In genomic region chr11:107457205-107457557, GRCh38 we compare ENCODE assay signal across 8 cellular contexts. TPM values are rescaled to one million over a fixed set of nuclear protein-coding genes. Genes with fewer than 3 reads are reported as not detected.
DNase-seq lines count a peak whose midpoint lies in the region; ATAC-seq and TF ChIP-seq lines count a peak whose summit lies in the region.

No MANE protein-coding gene starts in this region.

- peaks cover 8% of the 10 kb centered on the region for H3K36me3 Mint-ChIP-seq in T-helper 1 cell treated with Interleukin-12 subunit alpha and Interleukin-12 subunit beta and Interleukin-4 antibody, amounts not matched to agents 30 μg/mL and 1 μg/mL, for 36 hours (ENCODE audit: low read depth)

- H3K79me2 ChIP-seq in neural cell (replicated peaks; ENCODE audit: insufficient read depth, low read length) = peaks cover 20% of the 10 kb centered on the region

- no peaks in the 10 kb centered on the region for H3K9me2 ChIP-seq in neural cell (ENCODE audit: insufficient read depth, low read length)

- H2AFZ ChIP-seq in neural cell (ENCODE audit: low read depth, low read length) = peak overlapping the region; percentile 92

- no peak for TF ChIP-seq RAD21 in neural cell (conservative IDR thresholded peaks at IDR 0.05)

- peaks cover 21% of the 10 kb centered on the region for H3K4me1 ChIP-seq in BLaER1

- ATAC-seq in GM19023 (IDR thresholded peaks at IDR 0.05; ENCODE audit: unreplicated experiment) = peak; percentile 40
- ATAC-seq in HG03139 (IDR thresholded peaks at IDR 0.05; ENCODE audit: unreplicated experiment) = peak; percentile 43

- H3K9me3 Mint-ChIP-seq in T-helper 1 cell treated with Interleukin-12 subunit alpha and Interleukin-12 subunit beta and Interleukin-4 antibody, amounts not matched to agents 30 μg/mL and 1 μg/mL, for 36 hours = no peaks in the 10 kb centered on the region

- H3K4me2 ChIP-seq in BLaER1 (peak overlapping the region; percentile 82), neural cell (ENCODE audit: low read length) (peak overlapping the region; percentile 97)

- H3K4me1 Mint-ChIP-seq in T-helper 1 cell treated with Interleukin-12 subunit alpha and Interleukin-12 subunit beta and Interleukin-4 antibody, amounts not matched to agents 30 μg/mL and 1 μg/mL, for 36 hours (ENCODE audit: low read depth) = peaks cover 21% of the 10 kb centered on the region

- H3K9ac ChIP-seq in BLaER1 = peak overlapping the region; percentile 90
- H3K9ac ChIP-seq in neural cell (ENCODE audit: low read length) = peak overlapping the region; percentile 64

- H3K27ac ChIP-seq in BLaER1 = peak overlapping the region; percentile 88
- peak overlapping the region; percentile 2 for H3K27ac ChIP-seq in neural cell (ENCODE audit: low read length)

- H3K4me3 ChIP-seq in BLaER1 (peak overlapping the region; percentile 85), neural cell (ENCODE audit: low read length) (peak overlapping the region; percentile 72)

- peaks cover 21% of the 10 kb centered on the region for H3K36me3 ChIP-seq in BLaER1
- no peaks in the 10 kb centered on the region for H3K36me3 ChIP-seq in neural cell (ENCODE audit: insufficient read depth, low read length)

- H3F3A ChIP-seq in neural cell (ENCODE audit: insufficient read depth, low read length, poor library complexity, severe bottlenecking) = no peaks in the 10 kb centered on the region

- H3K27me3 Mint-ChIP-seq in T-helper 1 cell treated with Interleukin-12 subunit alpha and Interleukin-12 subunit beta and Interleukin-4 antibody, amounts not matched to agents 30 μg/mL and 1 μg/mL, for 36 hours (ENCODE audit: low read depth) = peaks cover 5% of the 10 kb centered on the region

- no peaks in the 10 kb centered on the region for H3K9me3 ChIP-seq in BLaER1
- no peaks in the 10 kb centered on the region for H3K9me3 ChIP-seq in neural cell (ENCODE audit: low read length)

- TF ChIP-seq EP300 in neural cell (conservative IDR thresholded peaks at IDR 0.05; ENCODE audit: poor library complexity, severe bottlenecking) = no peak

- H4K20me1 ChIP-seq in BLaER1 (no peaks in the 10 kb centered on the region), neural cell (ENCODE audit: insufficient read depth) (no peaks in the 10 kb centered on the region)

- TF ChIP-seq CTCF in neural cell (IDR thresholded peaks at IDR 0.05; ENCODE audit: poor library complexity, severe bottlenecking) (no peak), GM10266 (IDR thresholded peaks at IDR 0.05; ENCODE audit: control insufficient read depth, insufficient read depth, low read depth, missing control alignments) (no peak)

- no peak for TF ChIP-seq POLR2A in erythroblast (IDR thresholded peaks at IDR 0.05; ENCODE audit: low read length)

- H3K4me3 Mint-ChIP-seq in T-helper 1 cell treated with Interleukin-12 subunit alpha and Interleukin-12 subunit beta and Interleukin-4 antibody, amounts not matched to agents 30 μg/mL and 1 μg/mL, for 36 hours = peak overlapping the region; percentile 90

- no peaks in the 10 kb centered on the region for H3K27me3 ChIP-seq in BLaER1
- no peaks in the 10 kb centered on the region for H3K27me3 ChIP-seq in neural cell (ENCODE audit: insufficient read depth, low read depth, low read length)

- H3K27ac Mint-ChIP-seq in T-helper 1 cell treated with Interleukin-12 subunit alpha and Interleukin-12 subunit beta and Interleukin-4 antibody, amounts not matched to agents 30 μg/mL and 1 μg/mL, for 36 hours = peak overlapping the region; percentile 84

- DNase-seq in erythroblast (lab: John Stamatoyannopoulos, UW) = peak; percentile 63 to 72
- no peak for DNase-seq in GM10266 (ENCODE audit: extremely low spot score)
- DNase-seq in NCI-H1048 (lab: John Stamatoyannopoulos, UW) = no peak

TF ChIP-seq in neural cell, 6 proteins besides CTCF, POLR2A, EP300 and RAD21:
- TF ChIP-seq REST (IDR thresholded peaks at IDR 0.05; ENCODE audit: borderline replicate concordance) (no peak), POLR2AphosphoS5 (IDR thresholded peaks at IDR 0.05) (no peak), MXI1 (conservative IDR thresholded peaks at IDR 0.05; ENCODE audit: poor library complexity, severe bottlenecking) (no peak), EZH2 (IDR thresholded peaks at IDR 0.05; ENCODE audit: borderline replicate concordance, insufficient read depth, low read length, poor library complexity, severe bottlenecking) (no peak), SMC3 (conservative IDR thresholded peaks at IDR 0.05; ENCODE audit: poor library complexity) (no peak), TAF1 (IDR thresholded peaks at IDR 0.05; ENCODE audit: low read depth) (no peak)

RNA-seq across cellular contexts. Expression of gene CWF19L2, which starts 0.4 kb away (rescaled TPM):
- polyA plus RNA-seq in neural cell = 4.3 and 4.9 TPM in 2 replicates
- 27.9 and 30.2 TPM in 2 replicates for polyA minus RNA-seq in neural cell

Comparison
In these comparisons a context has a peak if more than half of its experiments do, and no peak if none do; other contexts are left out.
1. DNase-seq: peak in erythroblast (2 of 2); none in GM10266 (single experiment) and NCI-H1048 (single experiment).